Comparison of ENCODE assay signal across 1 cellular context in the genomic region with DNA sequence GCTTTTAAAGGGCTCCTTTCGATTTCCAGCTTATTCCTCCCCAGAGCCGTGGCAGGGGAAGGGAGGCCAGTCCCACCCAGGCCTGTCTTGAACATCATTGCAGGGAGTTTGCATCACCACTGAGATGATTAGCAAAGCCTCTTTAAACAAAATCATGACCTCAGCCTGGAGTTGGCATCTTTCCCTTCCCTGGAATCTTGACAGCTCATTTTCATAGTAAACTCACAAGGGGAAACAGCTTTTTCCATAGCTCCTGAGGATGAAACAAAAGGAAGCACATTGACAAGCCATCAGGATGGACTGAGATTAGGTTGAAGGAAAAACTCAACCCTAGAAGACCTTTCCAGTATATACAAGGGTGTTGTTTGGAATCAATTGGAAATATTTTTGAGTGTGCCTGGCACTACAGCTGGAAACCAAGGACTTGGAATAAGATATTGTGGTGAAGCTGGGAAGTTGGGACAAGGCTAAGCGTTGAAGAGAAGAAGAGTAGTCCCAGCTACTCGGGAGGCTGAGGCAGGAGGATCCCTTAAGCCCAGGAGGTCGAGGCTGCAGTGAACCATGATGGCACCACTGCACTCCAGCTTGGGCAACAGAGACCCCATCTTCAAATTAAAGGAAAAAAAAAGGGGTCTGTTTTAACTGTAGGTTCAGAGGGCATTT.
A peak's percentile ranks its signal among the peaks of the same experiment; 100 is the strongest.
TF ChIP-seq lines count a peak whose summit lies in the region.

No MANE protein-coding gene starts in this region.

TF ChIP-seq in endothelial cell of umbilical vein, 7 proteins besides CTCF, POLR2A, EP300 and RAD21:
- TF ChIP-seq, protein P1, sequence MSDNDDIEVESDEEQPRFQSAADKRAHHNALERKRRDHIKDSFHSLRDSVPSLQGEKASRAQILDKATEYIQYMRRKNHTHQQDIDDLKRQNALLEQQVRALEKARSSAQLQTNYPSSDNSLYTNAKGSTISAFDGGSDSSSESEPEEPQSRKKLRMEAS (IDR thresholded peaks at IDR 0.05; ENCODE audit: insufficient read depth, insufficient read length) = no peak
- TF ChIP-seq POLR2AphosphoS5 (IDR thresholded peaks at IDR 0.05; ENCODE audit: insufficient read depth, low read depth, low read length) (peak; percentile 19), MYC (IDR thresholded peaks at IDR 0.05; ENCODE audit: low read depth, low read length) (no peak), FOS (IDR thresholded peaks at IDR 0.05; ENCODE audit: borderline replicate concordance, insufficient read depth, low read length) (peak; percentile 26), JUN (IDR thresholded peaks at IDR 0.05; ENCODE audit: borderline replicate concordance, insufficient read depth, insufficient read length, low read depth) (peak; percentile 88), EZH2 (IDR thresholded peaks at IDR 0.05; ENCODE audit: borderline replicate concordance, low read depth, low read length, severe bottlenecking) (no peak), GATA2 (IDR thresholded peaks at IDR 0.05; ENCODE audit: insufficient read depth, insufficient read length, low read depth, low read length) (peak; percentile 55)
